ENCODE assay signal across 18 cellular contexts in genomic region chr15:57019496-57020160, GRCh38.
DNase-seq lines count a peak whose midpoint lies in the region; ATAC-seq, FAIRE-seq and TF ChIP-seq lines count a peak whose summit lies in the region.
"Had no signal": no experiment of that assay in that cellular context is flagged by ENCODE, and none has a peak within 500 bp of the region (broad histone marks: within the 10 kb centered on the region; RNA-seq: fewer than 3 reads in every experiment).

No MANE protein-coding gene starts in this region.

- H3K4me1 ChIP-seq in osteoblast (ENCODE audit: insufficient read depth, low read length) (peaks cover 25% of the 10 kb centered on the region), spleen (peaks cover 0 to 33% (median 3%) of the 10 kb centered on the region in 6 donors)

- WGBS in spleen, 5 donors, result 85 to 94% (median 88%) methylated on average over 5 of the region's 5 CpGs

- in situ Hi-C loops in Caki2 (cut with HindIII; ENCODE audit: low pct_unique_long_range_greater_than_20kb, low sequenced_read_pairs), result no loop called here

- no peaks in the 10 kb centered on the region for H3K36me3 ChIP-seq in osteoblast (ENCODE audit: insufficient read depth, low read length)
- H3K36me3 ChIP-seq in spleen, result no peaks in the 10 kb centered on the region
- H3K36me3 ChIP-seq: sigmoid colon had no signal

- H2AFZ ChIP-seq in osteoblast (ENCODE audit: low read length), result no peak overlapping the region

- H4K20me1 ChIP-seq in osteoblast (ENCODE audit: insufficient read depth, low read length), result peaks cover 11% of the 10 kb centered on the region

- no peaks in the 10 kb centered on the region for H3K27me3 ChIP-seq in osteoblast (ENCODE audit: insufficient read depth, low read length)
- no peaks in the 10 kb centered on the region for H3K27me3 ChIP-seq in spleen (replicated peaks in 1 of 7)
- H3K27me3 ChIP-seq: sigmoid colon had no signal

- TF ChIP-seq POLR2A in spleen (IDR thresholded peaks at IDR 0.05), result no peak

- no peak for ATAC-seq in HG03460 (IDR thresholded peaks at IDR 0.05; ENCODE audit: unreplicated experiment)

- peaks cover 85% of the 10 kb centered on the region for H3K79me2 ChIP-seq in osteoblast (ENCODE audit: insufficient read depth, low read length)

- DNase-seq in Caki2 (ENCODE audit: low read depth) (peak; percentile 90), RCC 7860 (ENCODE audit: low spot score) (no peak), fibroblast of peridontal ligament (ENCODE audit: extremely low read depth) (peak; percentile 16), osteoblast (ENCODE audit: insufficient read length, low spot score, missing footprints) (peak; percentile 17), spleen (no peak), SIG-M5 (lab: John Stamatoyannopoulos, UW) (no peak)
- DNase-seq in stimulated activated naive CD4-positive, alpha-beta T cell treated with Interleukin-2 at 50 U/mL for 16 hours (lab: John Stamatoyannopoulos, UW), result no peak
- DNase-seq: activated CD8-positive, alpha-beta memory T cell treated with anti-CD3 and anti-CD28 coated beads, Interleukin-2, amount 50 U/mL, for 48 hours; activated naive CD4-positive, alpha-beta T cell treated with anti-CD3 and anti-CD28 coated beads, Interleukin-2, amount 10 ng/mL, durations not matched to agents 7 days and 5 days; H7; hippocampal formation; Karpas-422; NCI-H1694 treated with DMSO at 0.1 percent for 48 hours; OCI-M1; sigmoid colon; stimulated activated naive CD4-positive, alpha-beta T cell had no signal

- no peaks in the 10 kb centered on the region for H3K9me3 ChIP-seq in osteoblast (ENCODE audit: low read depth, low read length)
- H3K9me3 ChIP-seq in spleen, result peaks cover 0 to 5% (median 0%) of the 10 kb centered on the region in 8 donors
- H3K9me3 ChIP-seq: sigmoid colon had no signal

- H3K27ac ChIP-seq in osteoblast (ENCODE audit: low read depth, low read length), result peak overlapping the region; percentile 63
- H3K27ac ChIP-seq in spleen, result no peak overlapping the region
- H3K27ac ChIP-seq: sigmoid colon had no signal

- peak overlapping the region; percentile 63 for H3K4me2 ChIP-seq in osteoblast (ENCODE audit: insufficient read depth, low read length)

- no peak overlapping the region for H3K4me3 ChIP-seq in osteoblast (ENCODE audit: insufficient read depth, low read length)
- H3K4me3 ChIP-seq in spleen, result no peak overlapping the region
- H3K4me3 ChIP-seq: sigmoid colon had no signal

- FAIRE-seq in RCC 7860 (lab: Jason Lieb, UNC), result peak; percentile 49
- FAIRE-seq: endometrium had no signal

- TF ChIP-seq CTCF in osteoblast (IDR thresholded peaks at IDR 0.05; ENCODE audit: extremely low read depth, low read depth, low read length) (no peak), spleen (IDR thresholded peaks at IDR 0.05 in 8 of 11, conservative IDR thresholded peaks at IDR 0.05 in 3 of 11) (no peak)

- intact Hi-C loops in spleen (cut with DNase I; ENCODE audit: low total_unique reads), result no loop called here

Comparison
In these comparisons a context has a peak if more than half of its experiments do, and no peak if none do; other contexts are left out.
1. DNase-seq: peak in Caki2 (single experiment), fibroblast of peridontal ligament (single experiment) and osteoblast (single experiment); none in RCC 7860 (single experiment), spleen (single experiment), stimulated activated naive CD4-positive, alpha-beta T cell treated with Interleukin-2 at 50 U/mL for 16 hours (single experiment) and SIG-M5 (single experiment).